8 cellular contexts compared by ENCODE assay signal in genomic region chr16:23182206-23182674, GRCh38. TPM values are rescaled to one million over a fixed set of nuclear protein-coding genes. Genes with fewer than 3 reads are reported as not detected.
DNase-seq lines count a peak whose midpoint lies in the region; ATAC-seq and TF ChIP-seq lines count a peak whose summit lies in the region.

No MANE protein-coding gene starts in this region.

- CTCF ChIA-PET in CD4-positive, alpha-beta memory T cell (lab: Charles Lee; ENCODE audit: partially characterized antibody): no interaction called here

- peak overlapping the region; percentile 47 for H3K4me2 ChIP-seq in OCI-LY3 (ENCODE audit: low read length)

- no peak overlapping the region for H3K27ac Mint-ChIP-seq in CD4-positive, alpha-beta memory T cell
- H3K27ac Mint-ChIP-seq in activated T-cell treated with anti-CD3 and anti-CD28 coated beads, Interleukin-2, amount 50 U/mL, for 72 hours: no peak overlapping the region
- H3K27ac Mint-ChIP-seq in nephron progenitor cell: no peak overlapping the region

- peaks cover 41 to 46% of the 10 kb centered on the region in 2 donors for H3K27me3 Mint-ChIP-seq in CD4-positive, alpha-beta memory T cell
- H3K27me3 Mint-ChIP-seq in activated T-cell treated with anti-CD3 and anti-CD28 coated beads, Interleukin-2, amount 50 U/mL, for 72 hours (ENCODE audit: low read depth): peaks cover 58% of the 10 kb centered on the region
- peaks cover 85% of the 10 kb centered on the region for H3K27me3 Mint-ChIP-seq in nephron progenitor cell (ENCODE audit: low read depth, poor library complexity)

- H3K9ac ChIP-seq in OCI-LY3 (ENCODE audit: low read length): no peak overlapping the region

- peaks cover 5 to 20% (median 8%) of the 10 kb centered on the region in 4 donors for H3K4me1 Mint-ChIP-seq in CD4-positive, alpha-beta memory T cell
- peaks cover 7% of the 10 kb centered on the region for H3K4me1 Mint-ChIP-seq in activated T-cell treated with anti-CD3 and anti-CD28 coated beads, Interleukin-2, amount 50 U/mL, for 72 hours (ENCODE audit: low read depth)
- peaks cover 5% of the 10 kb centered on the region for H3K4me1 Mint-ChIP-seq in nephron progenitor cell

- no peaks in the 10 kb centered on the region for H4K20me1 ChIP-seq in OCI-LY3 (ENCODE audit: insufficient read depth, low read length)

- H3K4me3 ChIP-seq in CD4-positive, alpha-beta memory T cell (ENCODE audit: low read length in 2 of 2): no peak overlapping the region
- H3K4me3 ChIP-seq in OCI-LY3 (ENCODE audit: low read length): no peak overlapping the region
- H3K4me3 ChIP-seq in fibroblast of mammary gland (ENCODE audit: control insufficient read depth, low read depth, low read length): no peak overlapping the region

- H3K27ac ChIP-seq in CD4-positive, alpha-beta memory T cell (ENCODE audit: low read depth, low read length): no peak overlapping the region
- no peak overlapping the region for H3K27ac ChIP-seq in OCI-LY3 (ENCODE audit: low read length)

- no peak overlapping the region for H2AFZ ChIP-seq in OCI-LY3 (ENCODE audit: low read depth, low read length)

- peaks cover 0 to 4% (median 0%) of the 10 kb centered on the region in 8 donors for H3K9me3 Mint-ChIP-seq in CD4-positive, alpha-beta memory T cell
- no peaks in the 10 kb centered on the region for H3K9me3 Mint-ChIP-seq in activated T-cell treated with anti-CD3 and anti-CD28 coated beads, Interleukin-2, amount 50 U/mL, for 72 hours
- H3K9me3 Mint-ChIP-seq in nephron progenitor cell: no peaks in the 10 kb centered on the region

- intact Hi-C loops in CD4-positive, alpha-beta memory T cell (cut with micrococcal nuclease): loop anchor here (5.0 kb wide), 1 partner anchor 1320 kb away; no protein-coding TSS in a partner anchor

- TF ChIP-seq CTCF in GM20000 (IDR thresholded peaks at IDR 0.05; ENCODE audit: extremely low read depth, missing control alignments) (peak; percentile 99), OCI-LY3 (IDR thresholded peaks at IDR 0.05; ENCODE audit: low read depth, low read length) (peak; percentile 77), fibroblast of mammary gland (conservative IDR thresholded peaks at IDR 0.05; ENCODE audit: control insufficient read depth, insufficient read depth, low read depth, low read length) (peak; percentile 39), nephron progenitor cell (IDR thresholded peaks at IDR 0.05) (peak; percentile 80)

- peak overlapping the region; percentile 4 to 83 (median 62) for H3K4me3 Mint-ChIP-seq in CD4-positive, alpha-beta memory T cell
- H3K4me3 Mint-ChIP-seq in activated T-cell treated with anti-CD3 and anti-CD28 coated beads, Interleukin-2, amount 50 U/mL, for 72 hours: peak overlapping the region; percentile 70 to 72
- H3K4me3 Mint-ChIP-seq in nephron progenitor cell: peak overlapping the region; percentile 63

- DNase-seq in CD4-positive, alpha-beta memory T cell: peak; percentile 61 to 77 (median 70)
- DNase-seq in GM20000 (ENCODE audit: low spot score) (peak; percentile 94), HUDEP-2 (lab: John Stamatoyannopoulos, UW; ENCODE audit: unreplicated experiment in 76 of 76) (peak in 61 of 76 experiments; percentile 5 to 75 (median 52)), fibroblast of mammary gland (ENCODE audit: low read depth) (peak; percentile 44), nephron progenitor cell (peak; percentile 81)
- peak; percentile 83 to 88 for DNase-seq in activated T-cell treated with anti-CD3 and anti-CD28 coated beads, Interleukin-2, amount 50 U/mL, for 72 hours
- peak; percentile 38 for DNase-seq in stimulated activated naive CD4-positive, alpha-beta T cell treated with Interleukin-2 at 50 U/mL for 16 hours (lab: John Stamatoyannopoulos, UW)

- H3K36me3 Mint-ChIP-seq in CD4-positive, alpha-beta memory T cell: no peaks in the 10 kb centered on the region
- no peaks in the 10 kb centered on the region for H3K36me3 Mint-ChIP-seq in activated T-cell treated with anti-CD3 and anti-CD28 coated beads, Interleukin-2, amount 50 U/mL, for 72 hours (ENCODE audit: insufficient read depth in 2 of 2)
- H3K36me3 Mint-ChIP-seq in nephron progenitor cell (ENCODE audit: low read depth): no peaks in the 10 kb centered on the region

- no peaks in the 10 kb centered on the region for H3K79me2 ChIP-seq in OCI-LY3 (ENCODE audit: low read length)

- peak; percentile 98 for ATAC-seq in activated T-cell treated with anti-CD3 and anti-CD28 coated beads, Interleukin-2, amount 50 U/mL, for 72 hours (replicated peaks in 1 of 2)

- H3K9me3 ChIP-seq in CD4-positive, alpha-beta memory T cell (ENCODE audit: control insufficient read depth in 1 of 2, low read length in 2 of 2): no peaks in the 10 kb centered on the region
- no peaks in the 10 kb centered on the region for H3K9me3 ChIP-seq in OCI-LY3 (ENCODE audit: insufficient read depth, low read length)

- POLR2A ChIA-PET in CD4-positive, alpha-beta memory T cell (lab: Charles Lee; ENCODE audit: partially characterized antibody): no interaction called here

- H3K36me3 ChIP-seq in CD4-positive, alpha-beta memory T cell (ENCODE audit: insufficient read depth, low read length): no peaks in the 10 kb centered on the region
- H3K36me3 ChIP-seq in OCI-LY3 (replicated peaks; ENCODE audit: low read depth, low read length): no peaks in the 10 kb centered on the region

- peaks cover 9% of the 10 kb centered on the region for H3K27me3 ChIP-seq in CD4-positive, alpha-beta memory T cell (ENCODE audit: insufficient read depth, low read length)
- H3K27me3 ChIP-seq in OCI-LY3 (ENCODE audit: low read depth, low read length): 0 out of 2 replicates have a peak, but pooled peaks cover 6% of the 10 kb centered on the region

- peaks cover 14% of the 10 kb centered on the region for H3K4me1 ChIP-seq in CD4-positive, alpha-beta memory T cell (ENCODE audit: insufficient read depth, low read length)
- H3K4me1 ChIP-seq in OCI-LY3 (ENCODE audit: low read length): peaks cover 13% of the 10 kb centered on the region

RNA-seq across cellular contexts. Expression of gene SCNN1G, which starts 0.3 kb away (rescaled TPM):
- not detected for total RNA-seq in CD4-positive, alpha-beta memory T cell
- polyA plus RNA-seq in CD4-positive, alpha-beta memory T cell: not detected
- total RNA-seq in activated T-cell treated with anti-CD3 and anti-CD28 coated beads, Interleukin-2, amount 50 U/mL, for 72 hours: not detected

RNA-seq across cellular contexts. Expression of gene USP31, which starts 33.0 kb away (rescaled TPM):
- 1 to 10 TPM; 4.9 to 5.0 TPM for total RNA-seq in CD4-positive, alpha-beta memory T cell
- polyA plus RNA-seq in CD4-positive, alpha-beta memory T cell: under 1 TPM; 0.07 to 0.99 TPM
- total RNA-seq in activated T-cell treated with anti-CD3 and anti-CD28 coated beads, Interleukin-2, amount 50 U/mL, for 72 hours: 1 to 10 TPM; 4.1 to 6.1 TPM

Comparison
In these comparisons a context has a peak if more than half of its experiments do, and no peak if none do; other contexts are left out.
1. DNase-seq: peak in every context shown above with its lines; median percentile 94 in GM20000; 86 in activated T-cell treated with anti-CD3 and anti-CD28 coated beads, Interleukin-2, amount 50 U/mL, for 72 hours; 81 in nephron progenitor cell; 70 in CD4-positive, alpha-beta memory T cell; 52 in HUDEP-2; 44 in fibroblast of mammary gland; 38 in stimulated activated naive CD4-positive, alpha-beta T cell treated with Interleukin-2 at 50 U/mL for 16 hours.
2. CTCF ChIP-seq: peak in every context shown above with its lines; median percentile 99 in GM20000; 80 in nephron progenitor cell; 77 in OCI-LY3; 39 in fibroblast of mammary gland.